Comparison of ENCODE assay signal across 21 cellular contexts in genomic region chr2:197136452-197136851, GRCh38.
DNase-seq lines count a peak whose midpoint lies in the region; ATAC-seq and TF ChIP-seq lines count a peak whose summit lies in the region.
"Had no signal": no experiment of that assay in that cellular context is flagged by ENCODE, and none has a peak within 500 bp of the region (broad histone marks: within the 10 kb centered on the region; RNA-seq: fewer than 3 reads in every experiment).

No MANE protein-coding gene starts in this region.

- H3K27ac Mint-ChIP-seq in T-helper 1 cell treated with Interleukin-12 subunit alpha and Interleukin-12 subunit beta and Interleukin-4 antibody, amounts not matched to agents 30 μg/mL and 1 μg/mL, for 36 hours, result peak overlapping the region; percentile 23
- peak overlapping the region; percentile 80 for H3K27ac Mint-ChIP-seq in CD8-positive, alpha-beta T cell
- peak overlapping the region; percentile 85 to 94 for H3K27ac Mint-ChIP-seq in activated naive CD4-positive, alpha-beta T cell treated with anti-CD3 and anti-CD28 coated beads, Interleukin-2, amount 50 U/mL, for 72 hours
- peak overlapping the region; percentile 26 to 96 (median 89) for H3K27ac Mint-ChIP-seq in naive thymus-derived CD4-positive, alpha-beta T cell

- H3K9me3 ChIP-seq in CD8-positive, alpha-beta T cell (ENCODE audit: low read length), result no peaks in the 10 kb centered on the region
- no peaks in the 10 kb centered on the region for H3K9me3 ChIP-seq in naive thymus-derived CD4-positive, alpha-beta T cell (ENCODE audit: control insufficient read depth in 2 of 3, low read length in 3 of 3)
- H3K9me3 ChIP-seq: heart right ventricle, mucosa of descending colon, right atrium auricular region, tibial nerve had no signal

- no peak overlapping the region for H3K4me3 ChIP-seq in CD8-positive, alpha-beta T cell (ENCODE audit: low read depth, low read length)
- no peak overlapping the region for H3K4me3 ChIP-seq in naive thymus-derived CD4-positive, alpha-beta T cell (ENCODE audit: low read length)
- H3K4me3 ChIP-seq: heart right ventricle, mucosa of descending colon, right atrium auricular region, tibial nerve had no signal

- ATAC-seq in CD8-positive, alpha-beta T cell, result no peak
- peak in 1 of 2 donors; percentile 5 for ATAC-seq in activated naive CD4-positive, alpha-beta T cell treated with anti-CD3 and anti-CD28 coated beads, Interleukin-2, amount 50 U/mL, for 72 hours
- ATAC-seq in naive thymus-derived CD4-positive, alpha-beta T cell, result no peak
- ATAC-seq in HG02623 (IDR thresholded peaks at IDR 0.05; ENCODE audit: unreplicated experiment), result no peak
- ATAC-seq: heart right ventricle, mucosa of descending colon had no signal

- no peak for TF ChIP-seq CTCF in CD8-positive, alpha-beta T cell (IDR thresholded peaks at IDR 0.05)

- H3K27me3 ChIP-seq in CD8-positive, alpha-beta T cell (ENCODE audit: insufficient read depth, low read length), result no peaks in the 10 kb centered on the region
- H3K27me3 ChIP-seq in naive thymus-derived CD4-positive, alpha-beta T cell (ENCODE audit: control insufficient read depth in 2 of 2, insufficient read depth in 2 of 2, low read length in 2 of 2), result no peaks in the 10 kb centered on the region
- H3K27me3 ChIP-seq: heart right ventricle, right atrium auricular region, tibial nerve had no signal

- H3K27me3 Mint-ChIP-seq in T-helper 1 cell treated with Interleukin-12 subunit alpha and Interleukin-12 subunit beta and Interleukin-4 antibody, amounts not matched to agents 30 μg/mL and 1 μg/mL, for 36 hours (ENCODE audit: low read depth), result no peaks in the 10 kb centered on the region
- no peaks in the 10 kb centered on the region for H3K27me3 Mint-ChIP-seq in CD8-positive, alpha-beta T cell (ENCODE audit: low read depth)
- H3K27me3 Mint-ChIP-seq in naive thymus-derived CD4-positive, alpha-beta T cell, result no peaks in the 10 kb centered on the region

- H3K36me3 Mint-ChIP-seq in T-helper 1 cell treated with Interleukin-12 subunit alpha and Interleukin-12 subunit beta and Interleukin-4 antibody, amounts not matched to agents 30 μg/mL and 1 μg/mL, for 36 hours (ENCODE audit: low read depth), result peaks cover 43% of the 10 kb centered on the region
- H3K36me3 Mint-ChIP-seq in CD8-positive, alpha-beta T cell, result peaks cover 65% of the 10 kb centered on the region
- H3K36me3 Mint-ChIP-seq in activated naive CD4-positive, alpha-beta T cell treated with anti-CD3 and anti-CD28 coated beads, Interleukin-2, amount 50 U/mL, for 72 hours, result peaks cover 7 to 25% of the 10 kb centered on the region in 2 donors
- peaks cover 6 to 41% (median 35%) of the 10 kb centered on the region in 5 donors for H3K36me3 Mint-ChIP-seq in naive thymus-derived CD4-positive, alpha-beta T cell

- H3K4me1 ChIP-seq in CD8-positive, alpha-beta T cell (ENCODE audit: insufficient read depth, low read length), result peaks cover 89% of the 10 kb centered on the region
- H3K4me1 ChIP-seq in naive thymus-derived CD4-positive, alpha-beta T cell (ENCODE audit: control insufficient read depth in 2 of 2, insufficient read depth in 2 of 2, low read length in 2 of 2), result peaks cover 60 to 73% of the 10 kb centered on the region in 2 donors
- H3K4me1 ChIP-seq: right atrium auricular region had no signal

- H3K9me3 Mint-ChIP-seq in T-helper 1 cell treated with Interleukin-12 subunit alpha and Interleukin-12 subunit beta and Interleukin-4 antibody, amounts not matched to agents 30 μg/mL and 1 μg/mL, for 36 hours, result no peaks in the 10 kb centered on the region
- H3K9me3 Mint-ChIP-seq in CD8-positive, alpha-beta T cell, result no peaks in the 10 kb centered on the region
- no peaks in the 10 kb centered on the region for H3K9me3 Mint-ChIP-seq in activated naive CD4-positive, alpha-beta T cell treated with anti-CD3 and anti-CD28 coated beads, Interleukin-2, amount 50 U/mL, for 72 hours
- H3K9me3 Mint-ChIP-seq in naive thymus-derived CD4-positive, alpha-beta T cell, result no peaks in the 10 kb centered on the region

- H3K36me3 ChIP-seq in CD8-positive, alpha-beta T cell (ENCODE audit: insufficient read depth, low read length), result peaks cover 28% of the 10 kb centered on the region
- H3K36me3 ChIP-seq in naive thymus-derived CD4-positive, alpha-beta T cell (ENCODE audit: control insufficient read depth in 2 of 3, insufficient read depth in 3 of 3, low read length in 3 of 3), result peaks cover 7 to 28% (median 12%) of the 10 kb centered on the region in 3 experiments
- H3K36me3 ChIP-seq: right atrium auricular region had no signal

- CTCF ChIA-PET in CD8-positive, alpha-beta T cell (lab: Charles Lee), result interaction anchor here (1.0 to 4.8 kb wide), 3 partner anchors 10 to 32 kb away, joined by 3 to 33 read pairs (median 8); no protein-coding TSS in a partner anchor
- CTCF ChIA-PET in naive thymus-derived CD4-positive, alpha-beta T cell (lab: Charles Lee), result interaction anchor here (0.9 to 1.9 kb wide), 2 partner anchors 23 to 212 kb away, joined by 4 to 8 read pairs; no protein-coding TSS in a partner anchor

- no peak overlapping the region for H3K4me3 Mint-ChIP-seq in T-helper 1 cell treated with Interleukin-12 subunit alpha and Interleukin-12 subunit beta and Interleukin-4 antibody, amounts not matched to agents 30 μg/mL and 1 μg/mL, for 36 hours
- no peak overlapping the region for H3K4me3 Mint-ChIP-seq in CD8-positive, alpha-beta T cell
- H3K4me3 Mint-ChIP-seq in naive thymus-derived CD4-positive, alpha-beta T cell, result peak overlapping the region in 4 of 10 donors; percentile 7 to 70 (median 60)

- DNase-seq in T-helper 1 cell (no peak), cerebellar nuclear complex (lab: John Stamatoyannopoulos, UW) (no peak)
- no peak for DNase-seq in CD8-positive, alpha-beta T cell
- DNase-seq in activated naive CD4-positive, alpha-beta T cell treated with anti-CD3 and anti-CD28 coated beads, Interleukin-2, amount 50 U/mL, for 72 hours (ENCODE audit: low spot score in 2 of 2), result no peak
- DNase-seq in naive thymus-derived CD4-positive, alpha-beta T cell, result no peak
- no peak for DNase-seq in stimulated activated CD4-positive, alpha-beta T cell treated with anti-CD3 and anti-CD28 coated beads, Interleukin-1b, Interleukin-23, amount 100 ng/mL, for 48 hours
- DNase-seq: activated CD4-positive, alpha-beta T cell treated with anti-CD3 and anti-CD28 coated beads, Interleukin-2, amount 50 U/mL, for 4 hours; anterior cingulate cortex; DMS153; GF-D8; GOT3; heart right ventricle; mucosa of descending colon; NCI-H1417; NCI-H526 treated with DMSO at 0.1 percent for 48 hours; stimulated activated naive CD4-positive, alpha-beta T cell had no signal

- POLR2A ChIA-PET in CD8-positive, alpha-beta T cell (lab: Charles Lee), result interaction anchor here (1.0 to 1.8 kb wide), 3 partner anchors 9 to 31 kb away, joined by 3 to 6 read pairs (median 4); no protein-coding TSS in a partner anchor
- POLR2A ChIA-PET in naive thymus-derived CD4-positive, alpha-beta T cell (lab: Charles Lee), result interaction anchor here (1.0 to 1.3 kb wide), 4 partner anchors 9 to 158 kb away, joined by 3 read pairs; no protein-coding TSS in a partner anchor

- intact Hi-C loops in CD8-positive, alpha-beta T cell (cut with DNase I, micrococcal nuclease), result loop anchor here in 1 of 2 experiments (2.0 kb wide), 1 partner anchor 16 kb away; no protein-coding TSS in a partner anchor
- intact Hi-C loops in naive thymus-derived CD4-positive, alpha-beta T cell (cut with micrococcal nuclease), result no loop called here

- H3K27ac ChIP-seq in CD8-positive, alpha-beta T cell (ENCODE audit: low read depth, low read length), result no peak overlapping the region
- H3K27ac ChIP-seq in naive thymus-derived CD4-positive, alpha-beta T cell (ENCODE audit: low read depth, low read length), result peak overlapping the region; percentile 12
- H3K27ac ChIP-seq: 22Rv1, right atrium auricular region, tibial nerve had no signal

- peaks cover 71% of the 10 kb centered on the region for H3K4me1 Mint-ChIP-seq in T-helper 1 cell treated with Interleukin-12 subunit alpha and Interleukin-12 subunit beta and Interleukin-4 antibody, amounts not matched to agents 30 μg/mL and 1 μg/mL, for 36 hours (ENCODE audit: low read depth)
- H3K4me1 Mint-ChIP-seq in CD8-positive, alpha-beta T cell (ENCODE audit: low read depth), result peaks cover 93% of the 10 kb centered on the region
- H3K4me1 Mint-ChIP-seq in naive thymus-derived CD4-positive, alpha-beta T cell, result peaks cover 67 to 99% (median 95%) of the 10 kb centered on the region in 7 donors

Comparison
In these comparisons a context has a peak if more than half of its experiments do, and no peak if none do; other contexts are left out.
1. H3K27ac Mint-ChIP-seq: peak in every context shown above with its lines; median percentile 90 in activated naive CD4-positive, alpha-beta T cell treated with anti-CD3 and anti-CD28 coated beads, Interleukin-2, amount 50 U/mL, for 72 hours; 89 in naive thymus-derived CD4-positive, alpha-beta T cell; 80 in CD8-positive, alpha-beta T cell; 23 in T-helper 1 cell treated with Interleukin-12 subunit alpha and Interleukin-12 subunit beta and Interleukin-4 antibody, amounts not matched to agents 30 μg/mL and 1 μg/mL, for 36 hours.